ENCODE assay signal across 27 cellular contexts in the genomic region with DNA sequence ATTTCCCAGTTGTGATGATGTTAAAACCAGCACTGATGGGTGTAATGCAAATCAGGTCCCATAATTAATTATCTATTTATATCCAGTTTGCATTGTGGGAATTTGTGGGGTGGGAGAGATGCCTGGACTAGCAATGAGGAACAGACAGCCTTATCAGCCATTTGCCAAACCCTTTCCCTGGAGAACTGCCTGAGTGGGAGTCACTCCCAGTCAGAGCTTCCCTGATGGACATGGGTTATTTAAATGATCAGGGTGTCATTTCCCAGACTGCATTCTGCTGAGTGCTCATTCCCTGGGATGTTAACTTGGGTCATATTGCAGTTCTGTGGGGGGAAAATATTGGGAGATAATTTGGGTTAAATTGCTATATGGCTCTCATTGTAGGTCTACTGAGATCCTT.
"Had no signal": no experiment of that assay in that cellular context is flagged by ENCODE, and none has a peak within 500 bp of the region (broad histone marks: within the 10 kb centered on the region; RNA-seq: fewer than 3 reads in every experiment).

No MANE protein-coding gene starts in this region.

- H3K9me3 ChIP-seq: SJSA1, SK-N-SH had no signal

- H3K27ac ChIP-seq: KMS-11, PC-9, SJSA1 had no signal

- H3K36me3 ChIP-seq: SJSA1 had no signal

- H3K4me3 ChIP-seq: PC-9, SJSA1 had no signal

- H3K27me3 ChIP-seq: SJSA1 had no signal

- DNase-seq: Karpas-422, KBM-7, MM.1S, MV-4-11, NCI-H1092, NCI-H1105, NCI-H1417 treated with DMSO at 0.1 percent for 48 hours, NCI-H1436 treated with DMSO at 0.1 percent for 48 hours, NCI-H1694 treated with DMSO at 0.1 percent for 48 hours, NCI-H187 treated with DMSO at 0.1 percent for 48 hours, NCI-H2029, NCI-H2171 treated with DMSO at 0.1 percent for 48 hours, NCI-H2227 treated with DMSO at 0.1 percent for 48 hours, NCI-H446 treated with DMSO at 0.1 percent for 48 hours, NCI-H510A, NCI-H524, NCI-H69, NCI-H774, PC-9, Right ventricle myocardium superior, RPMI8226, SHP77 treated with DMSO at 0.1 percent for 48 hours, SK-N-SH, SW 1271, T-helper 1 cell had no signal

- H3K4me1 ChIP-seq: SJSA1 had no signal
